In genomic region chr16:743794-744500, GRCh38 we compare ENCODE assay signal across 16 cellular contexts. TPM values are rescaled to one million over a fixed set of nuclear protein-coding genes. Genes with fewer than 3 reads are reported as not detected.
DNase-seq lines count a peak whose midpoint lies in the region; TF ChIP-seq lines count a peak whose summit lies in the region.
"Had no signal": no experiment of that assay in that cellular context is flagged by ENCODE, and none has a peak within 500 bp of the region (broad histone marks: within the 10 kb centered on the region; RNA-seq: fewer than 3 reads in every experiment).

No MANE protein-coding gene starts in this region.

- peaks cover 10% of the 10 kb centered on the region for H3K23me2 ChIP-seq in H9 (ENCODE audit: insufficient read length, low read depth, low read length, poor library complexity, severe bottlenecking)

- no peak overlapping the region for H3K9ac ChIP-seq in H9 (ENCODE audit: extremely low read depth, insufficient read length, low read length)

- no peak overlapping the region for H2BK15ac ChIP-seq in H9 (ENCODE audit: low read depth, low read length)

- H3K4me2 ChIP-seq in H9 (ENCODE audit: insufficient read depth, insufficient read length, low read length), result no peak overlapping the region

- no peak overlapping the region for H3T11ph ChIP-seq in H9 (ENCODE audit: low read length)

- H4K8ac ChIP-seq in H9 (replicated peaks; ENCODE audit: insufficient read length, low read depth, low read length), result no peak overlapping the region

- peaks cover 2% of the 10 kb centered on the region; the same call in 1 of the 2 replicates for H3K4me1 ChIP-seq in H9 (ENCODE audit: insufficient read depth, low read length)

- no peak overlapping the region for H3K23ac ChIP-seq in H9 (ENCODE audit: insufficient read length, low read depth, low read length)

- H2BK120ac ChIP-seq in H9 (ENCODE audit: low read depth, low read length, poor library complexity, severe bottlenecking), result no peak overlapping the region

- CTCF ChIA-PET in Calu3 (lab: Charles Lee), result no interaction called here

- no peak overlapping the region for H2BK20ac ChIP-seq in H9 (ENCODE audit: low read depth, low read length, poor library complexity, severe bottlenecking)

- no peak overlapping the region for H2AFZ ChIP-seq in H9 (ENCODE audit: low read length)

- no peak overlapping the region for H2BK12ac ChIP-seq in H9 (ENCODE audit: insufficient read length, low read depth, low read length)

- DNase-seq in Calu3, result no peak
- DNase-seq in H9, result no peak
- no peak for DNase-seq in fibroblast of villous mesenchyme (ENCODE audit: low read depth)
- no peak for DNase-seq in stimulated activated CD4-positive, alpha-beta T cell treated with anti-CD3 and anti-CD28 coated beads, Interleukin-2, amount 100 ng/mL, for 24 hours
- no peak for DNase-seq in HCEC 1CT
- DNase-seq in GM19240 (ENCODE audit: insufficient read length, low spot score), result no peak
- DNase-seq: aorta, GDM1, KG1, NCI-H187 treated with DMSO at 0.1 percent for 48 hours, NCI-H526 treated with DMSO at 0.1 percent for 48 hours, nucleus accumbens had no signal

- no peak overlapping the region for H3K27ac ChIP-seq in H9 (ENCODE audit: insufficient read length, low read depth, low read length)
- H3K27ac ChIP-seq: C4-2B had no signal

- H4K91ac ChIP-seq in H9 (ENCODE audit: insufficient read length, low read depth, low read length), result no peak overlapping the region

- no peak overlapping the region for H3K56ac ChIP-seq in H9 (ENCODE audit: insufficient read length, low read depth, low read length)

- H3K27me3 Mint-ChIP-seq in Calu3 (ENCODE audit: unreplicated experiment) (peaks cover 14% of the 10 kb centered on the region), H9 (ENCODE audit: low read depth) (no peaks in the 10 kb centered on the region)

- no peak overlapping the region for H2BK5ac ChIP-seq in H9 (ENCODE audit: insufficient read length, low read length)

- TF ChIP-seq CTCF in Calu3 (IDR thresholded peaks at IDR 0.05; ENCODE audit: unreplicated experiment), result peak; percentile 14
- TF ChIP-seq CTCF in H9 (conservative IDR thresholded peaks at IDR 0.05), result peak; percentile 62
- peak; percentile 12 for TF ChIP-seq CTCF in fibroblast of villous mesenchyme (IDR thresholded peaks at IDR 0.05; ENCODE audit: insufficient read depth, low read depth, low read length)

- H3K4me1 Mint-ChIP-seq in Calu3 (ENCODE audit: low read depth, unreplicated experiment) (no peaks in the 10 kb centered on the region), H9 (peaks cover 5 to 7% of the 10 kb centered on the region in 2 experiments)

- no TSS peak for BruUV-seq in Calu3 (replicated peaks; lab: Mats Ljungman, UMichigan)

- no peak overlapping the region for H4K5ac ChIP-seq in H9 (ENCODE audit: insufficient read length, low read depth, low read length)

- no peak overlapping the region for H3K4ac ChIP-seq in H9 (ENCODE audit: low read depth, low read length)

- intact Hi-C loops in Calu3 (cut with micrococcal nuclease; ENCODE audit: unreplicated experiment), result no loop called here

- H3K9me3 Mint-ChIP-seq in Calu3 (ENCODE audit: low read depth, unreplicated experiment) (no peaks in the 10 kb centered on the region), H9 (no peaks in the 10 kb centered on the region)
- H3K9me3 Mint-ChIP-seq: activated T-helper 2 cell treated with anti-CD3 and anti-CD28 coated beads, Interferon-gamma antibody, Interleukin-2, Interleukin-4, amounts not matched to agents 10 μg/mL and 5 μg/mL and 100 μg/mL, durations not matched to agents 14 hours and 24 hours and 36 hours; T-helper 2 cell treated with Interferon-gamma antibody and Interleukin-4, amounts not matched to agents 5 μg/mL and 100 μg/mL, for 36 hours had no signal

- H3K14ac ChIP-seq in H9 (ENCODE audit: insufficient read depth, low read length), result no peak overlapping the region

- H3K27ac Mint-ChIP-seq in Calu3 (ENCODE audit: unreplicated experiment) (no peak overlapping the region), H9 (no peak overlapping the region)
- H3K27ac Mint-ChIP-seq: activated T-helper 2 cell treated with anti-CD3 and anti-CD28 coated beads, Interferon-gamma antibody, Interleukin-2, Interleukin-4, amounts not matched to agents 10 μg/mL and 5 μg/mL and 100 μg/mL, durations not matched to agents 14 hours and 24 hours and 36 hours; T-helper 2 cell treated with Interferon-gamma antibody and Interleukin-4, amounts not matched to agents 5 μg/mL and 100 μg/mL, for 36 hours had no signal

- H3K79me1 ChIP-seq in H9 (ENCODE audit: insufficient read depth, low read depth, low read length, poor library complexity, severe bottlenecking), result no peaks in the 10 kb centered on the region

- H3K4me3 Mint-ChIP-seq in Calu3 (ENCODE audit: low read depth, unreplicated experiment) (no peak overlapping the region), H9 (no peak overlapping the region; a peak in 1 of 5 replicates)
- H3K4me3 Mint-ChIP-seq: T-helper 2 cell treated with Interferon-gamma antibody and Interleukin-4, amounts not matched to agents 5 μg/mL and 100 μg/mL, for 36 hours had no signal

- H3K4me3 ChIP-seq in fibroblast of villous mesenchyme (ENCODE audit: low read depth, low read length), result no peak overlapping the region
- H3K4me3 ChIP-seq: HAP-1 had no signal

- no peaks in the 10 kb centered on the region for H3K9me3 ChIP-seq in H9 (ENCODE audit: control insufficient read depth, low read depth, low read length)
- H3K9me3 ChIP-seq: HAP-1 had no signal

- no peaks in the 10 kb centered on the region for H3K27me3 ChIP-seq in H9 (ENCODE audit: insufficient read depth, low read length)

- peaks cover 46% of the 10 kb centered on the region for H3K36me3 Mint-ChIP-seq in Calu3 (ENCODE audit: insufficient read depth, unreplicated experiment)
- peaks cover 0 to 5% (median 0%) of the 10 kb centered on the region in 3 experiments; a peak in 1 of 7 replicates for H3K36me3 Mint-ChIP-seq in H9 (ENCODE audit: insufficient read depth in 1 of 3, low read depth in 3 of 3)

- H3K18ac ChIP-seq in H9 (ENCODE audit: insufficient read length, low read depth, low read length), result no peak overlapping the region

- no CpG with 5 or more reads among the region's 21 CpGs for WGBS in H9 (ENCODE audit: extremely low coverage, insufficient read length, low lambda C conversion rate)

- no peak overlapping the region for H2AK5ac ChIP-seq in H9 (ENCODE audit: insufficient read length, low read length)

- no peaks in the 10 kb centered on the region for H4K20me1 ChIP-seq in H9 (ENCODE audit: control insufficient read depth, insufficient read depth, insufficient read length)

- H3K79me2 ChIP-seq in H9 (ENCODE audit: insufficient read depth, low read length), result no peaks in the 10 kb centered on the region

RNA-seq across cellular contexts. Expression of gene CIAO3, which starts 3.1 kb away (rescaled TPM):
- total RNA-seq in Calu3 (2022) (51.9 and 58.4 TPM in 2 replicates), H9 (2021) (21.9 and 26.4 TPM in 2 replicates), fibroblast of villous mesenchyme (31.6 and 37.1 TPM in 2 replicates)

RNA-seq across cellular contexts. Expression of gene MSLN, which starts 16.6 kb away (rescaled TPM):
- total RNA-seq in Calu3 (2022) (3.4 and 8.9 TPM in 2 replicates), H9 (2021) (0.22 and 0.31 TPM in 2 replicates), fibroblast of villous mesenchyme (0.32 and 0.86 TPM in 2 replicates)
- total RNA-seq: activated T-helper 2 cell treated with anti-CD3 and anti-CD28 coated beads, Interferon-gamma antibody, Interleukin-2, Interleukin-4, amounts not matched to agents 10 μg/mL and 5 μg/mL and 100 μg/mL, durations not matched to agents 14 hours and 24 hours and 36 hours had no signal

RNA-seq across cellular contexts. Expression of gene HAGHL, which starts 17.0 kb away (rescaled TPM):
- total RNA-seq in Calu3 (2022) (11.7 and 12.8 TPM in 2 replicates), H9 (2021) (21.3 and 25.2 TPM in 2 replicates), fibroblast of villous mesenchyme (14.7 and 21.9 TPM in 2 replicates)

RNA-seq across cellular contexts. Expression of gene CCDC78, which starts 17.7 kb away (rescaled TPM):
- total RNA-seq in Calu3 (2022) (10.0 and 12.5 TPM in 2 replicates), H9 (2021) (12.1 TPM in 2 replicates), fibroblast of villous mesenchyme (1.3 and 3.2 TPM in 2 replicates)

RNA-seq across cellular contexts. Expression of gene ANTKMT, which starts 23.0 kb away (rescaled TPM):
- total RNA-seq in Calu3 (2022), result 49.6 and 57.2 TPM in 2 replicates
- 31.5 and 34.8 TPM in 2 replicates for total RNA-seq in H9 (2021)
- 19.4 and 37.0 TPM in 2 replicates for total RNA-seq in fibroblast of villous mesenchyme

Comparison
In these comparisons a context has a peak if more than half of its experiments do, and no peak if none do; other contexts are left out.
1. CTCF ChIP-seq: peak in every context shown above with its lines; median percentile 62 in H9; 14 in Calu3; 12 in fibroblast of villous mesenchyme.